9 cellular contexts compared by ENCODE assay signal in genomic region chr10:103278862-103279298, GRCh38. TPM values are rescaled to one million over a fixed set of nuclear protein-coding genes. Genes with fewer than 3 reads are reported as not detected.
DNase-seq lines count a peak whose midpoint lies in the region; ATAC-seq and TF ChIP-seq lines count a peak whose summit lies in the region.
"Had no signal": no experiment of that assay in that cellular context is flagged by ENCODE, and none has a peak within 500 bp of the region (broad histone marks: within the 10 kb centered on the region; RNA-seq: fewer than 3 reads in every experiment).

No MANE protein-coding gene starts in this region.

- H3K4me1 Mint-ChIP-seq in T-helper 2 cell treated with Interferon-gamma antibody and Interleukin-4, amounts not matched to agents 5 μg/mL and 100 μg/mL, for 36 hours (ENCODE audit: low read depth): peaks cover 2% of the 10 kb centered on the region

- H3K27me3 Mint-ChIP-seq in T-helper 2 cell treated with Interferon-gamma antibody and Interleukin-4, amounts not matched to agents 5 μg/mL and 100 μg/mL, for 36 hours (ENCODE audit: low read depth): peaks cover 66% of the 10 kb centered on the region

- H3K4me3 Mint-ChIP-seq in T-helper 2 cell treated with Interferon-gamma antibody and Interleukin-4, amounts not matched to agents 5 μg/mL and 100 μg/mL, for 36 hours: peak overlapping the region; percentile 45

- intact Hi-C loops in breast epithelium (cut with DNase I; ENCODE audit: low total_unique reads) (no loop called here), mucosa of descending colon (cut with DNase I, micrococcal nuclease) (no loop called here)

- TF ChIP-seq POLR2A in breast epithelium (IDR thresholded peaks at IDR 0.05): no peak

- H3K9me3 ChIP-seq in breast epithelium: no peaks in the 10 kb centered on the region
- H3K9me3 ChIP-seq in mucosa of descending colon: no peaks in the 10 kb centered on the region

- no peaks in the 10 kb centered on the region for H3K9me3 Mint-ChIP-seq in T-helper 2 cell treated with Interferon-gamma antibody and Interleukin-4, amounts not matched to agents 5 μg/mL and 100 μg/mL, for 36 hours

- ATAC-seq in mucosa of descending colon: no peak
- no peak for ATAC-seq in GM18858 (IDR thresholded peaks at IDR 0.05; ENCODE audit: unreplicated experiment)
- no peak for ATAC-seq in GM19328 (IDR thresholded peaks at IDR 0.05; ENCODE audit: unreplicated experiment)

- H3K4me3 ChIP-seq in breast epithelium: no peak overlapping the region
- no peak overlapping the region for H3K4me3 ChIP-seq in mucosa of descending colon

- peak; percentile 47 to 65 for DNase-seq in T47D (ENCODE audit: low read depth in 1 of 2, low spot score in 1 of 2)
- DNase-seq in breast epithelium (ENCODE audit: low spot score in 2 of 2): no peak
- DNase-seq in T-helper 2 cell treated with Interferon-gamma antibody and Interleukin-4, amounts not matched to agents 5 μg/mL and 100 μg/mL, for 36 hours (ENCODE audit: low spot score): peak; percentile 18
- DNase-seq in cerebellar cortex (ENCODE audit: low spot score): peak; percentile 36
- peak in 2 of 3 donors; percentile 54 to 75 for DNase-seq in mucosa of descending colon
- DNase-seq in SKM-1 treated with dmso at 0.1 percent for 144 hours (lab: John Stamatoyannopoulos, UW; ENCODE audit: unreplicated experiment): no peak

- no peaks in the 10 kb centered on the region for H3K36me3 Mint-ChIP-seq in T-helper 2 cell treated with Interferon-gamma antibody and Interleukin-4, amounts not matched to agents 5 μg/mL and 100 μg/mL, for 36 hours (ENCODE audit: low read depth)

- H3K27ac Mint-ChIP-seq in T-helper 2 cell treated with Interferon-gamma antibody and Interleukin-4, amounts not matched to agents 5 μg/mL and 100 μg/mL, for 36 hours: peak overlapping the region; percentile 16

- in situ Hi-C loops in T47D (cut with HindIII; ENCODE audit: low pct_unique_long_range_greater_than_20kb, low sequenced_read_pairs): no loop called here

- H3K36me3 ChIP-seq in breast epithelium: no peaks in the 10 kb centered on the region
- H3K36me3 ChIP-seq in mucosa of descending colon (ENCODE audit: low read depth): no peaks in the 10 kb centered on the region

- H3K27me3 ChIP-seq in breast epithelium: peaks cover 5 to 66% of the 10 kb centered on the region in 2 donors

- peaks cover 0 to 8% of the 10 kb centered on the region in 2 donors for H3K4me1 ChIP-seq in breast epithelium
- peaks cover 6% of the 10 kb centered on the region for H3K4me1 ChIP-seq in mucosa of descending colon (ENCODE audit: low read depth)

- no peak overlapping the region for H3K27ac ChIP-seq in breast epithelium

- TF ChIP-seq CTCF in breast epithelium (IDR thresholded peaks at IDR 0.05) (no peak), mucosa of descending colon (IDR thresholded peaks at IDR 0.05) (no peak)

RNA-seq across cellular contexts. Expression of gene INA, which starts 1.9 kb away (rescaled TPM):
- not detected for total RNA-seq in breast epithelium
- 1 to 10 TPM in 1 of 3 donors, under 1 TPM in 2; 0.34 to 6.8 (median 0.55) TPM for total RNA-seq in mucosa of descending colon
- total RNA-seq: skeletal muscle tissue had no signal

RNA-seq across cellular contexts. Expression of gene RPEL1, which starts 33.2 kb away (rescaled TPM):
- total RNA-seq in breast epithelium (under 1 TPM in 1 of 3 donors, not detected in 2; 0.33 TPM), mucosa of descending colon (under 1 TPM in 1 of 3 donors, not detected in 2; 0.13 TPM)
- total RNA-seq: skeletal muscle tissue had no signal

Comparison
In these comparisons a context has a peak if more than half of its experiments do, and no peak if none do; other contexts are left out.
1. DNase-seq: peak in T47D (2 of 2), T-helper 2 cell treated with Interferon-gamma antibody and Interleukin-4, amounts not matched to agents 5 μg/mL and 100 μg/mL, for 36 hours (single experiment), cerebellar cortex (single experiment) and mucosa of descending colon (2 of 3); none in breast epithelium (0 of 2) and SKM-1 treated with dmso at 0.1 percent for 144 hours (single experiment).